12 cellular contexts compared by ENCODE assay signal in the genomic region with DNA sequence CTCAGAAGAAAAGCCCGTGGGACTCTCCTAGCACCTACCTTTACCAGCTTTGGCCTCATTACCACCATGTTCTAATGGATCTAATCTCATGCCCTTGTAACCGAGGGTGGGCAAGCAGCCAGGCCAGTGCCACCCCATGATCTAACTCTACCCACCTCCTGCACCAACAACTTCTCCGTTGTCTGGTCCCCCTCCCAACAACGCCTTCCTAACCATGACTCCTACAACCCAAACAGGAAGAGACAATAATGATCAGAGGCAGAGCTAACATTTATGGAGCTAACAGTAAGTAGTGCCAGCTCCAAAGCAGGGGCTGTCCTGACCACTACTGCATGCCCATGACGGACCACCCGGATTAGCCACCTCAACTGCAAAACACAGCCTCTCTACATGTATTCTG. TPM values are rescaled to one million over a fixed set of nuclear protein-coding genes. Genes with fewer than 3 reads are reported as not detected.
DNase-seq lines count a peak whose midpoint lies in the region; ATAC-seq, FAIRE-seq and TF ChIP-seq lines count a peak whose summit lies in the region.
"Had no signal": no experiment of that assay in that cellular context is flagged by ENCODE, and none has a peak within 500 bp of the region (broad histone marks: within the 10 kb centered on the region; RNA-seq: fewer than 3 reads in every experiment).

No MANE protein-coding gene starts in this region.

- 63% methylated on average over 6 of the region's 6 CpGs for WGBS in A549 (ENCODE audit: missing lambda C conversion rate)

- POLR2A ChIA-PET in A549 (lab: Yijun Ruan, JAX) = no interaction called here
- POLR2A ChIA-PET in activated CD8-positive, alpha-beta T cell treated with anti-CD3 and anti-CD28 coated beads for 36 hours (lab: Charles Lee) = interaction anchor here (1.3 to 4.5 kb wide), 2 partner anchors 11 to 37 kb away, joined by 3 to 28 read pairs; no protein-coding TSS in a partner anchor

- H3K36me3 ChIP-seq in muscle layer of duodenum (ENCODE audit: control insufficient read depth in 1 of 2, insufficient read depth in 2 of 2, low read length in 2 of 2) = no peaks in the 10 kb centered on the region

- H3K27ac ChIP-seq in A549 (peak overlapping the region in 1 of 2 experiments; percentile 32; a peak in 2 of 6 replicates), muscle layer of duodenum (ENCODE audit: low read length) (peak overlapping the region; percentile 97)

- ATAC-seq in A549 (no peak), HG02885 (IDR thresholded peaks at IDR 0.05; ENCODE audit: poor library complexity, unreplicated experiment) (no peak)
- no peak for ATAC-seq in activated CD8-positive, alpha-beta T cell treated with anti-CD3 and anti-CD28 coated beads for 36 hours

- H3K4me3 ChIP-seq in A549 (no peak overlapping the region), GM12865 (ENCODE audit: low read depth, low read length) (peak overlapping the region; percentile 84), muscle layer of duodenum (ENCODE audit: low read depth in 1 of 2, low read length in 2 of 2) (peak overlapping the region; percentile 12)

- H3K27me3 Mint-ChIP-seq in activated CD8-positive, alpha-beta T cell treated with anti-CD3 and anti-CD28 coated beads for 36 hours = no peaks in the 10 kb centered on the region

- H3K36me3 Mint-ChIP-seq in activated CD8-positive, alpha-beta T cell treated with anti-CD3 and anti-CD28 coated beads for 36 hours (ENCODE audit: low read depth) = peaks cover 12% of the 10 kb centered on the region

- peaks cover 43% of the 10 kb centered on the region for H3K4me1 ChIP-seq in A549
- peaks cover 22 to 33% of the 10 kb centered on the region in 2 donors for H3K4me1 ChIP-seq in muscle layer of duodenum (ENCODE audit: control insufficient read depth in 1 of 2, insufficient read depth in 2 of 2, low read length in 2 of 2)

- no peak for FAIRE-seq in A549 (lab: Jason Lieb, UNC)

- TF ChIP-seq CTCF in A549 (IDR thresholded peaks at IDR 0.05) (no peak), GM12865 (IDR thresholded peaks at IDR 0.05; ENCODE audit: insufficient read depth, low read depth, low read length, missing control alignments) (no peak), GM10266 (IDR thresholded peaks at IDR 0.05; ENCODE audit: control insufficient read depth, insufficient read depth, low read depth, missing control alignments) (no peak)
- TF ChIP-seq CTCF in activated CD8-positive, alpha-beta T cell treated with anti-CD3 and anti-CD28 coated beads for 36 hours (IDR thresholded peaks at IDR 0.05) = no peak

- H3K27me3 ChIP-seq in muscle layer of duodenum (ENCODE audit: low read depth, low read length) = no peaks in the 10 kb centered on the region

- intact Hi-C loops in activated CD8-positive, alpha-beta T cell treated with anti-CD3 and anti-CD28 coated beads for 36 hours (cut with micrococcal nuclease) = loop anchor here (2.0 kb wide), 1 partner anchor 21 kb away; no protein-coding TSS in a partner anchor

- peak overlapping the region; percentile 85 for H3K27ac Mint-ChIP-seq in activated CD8-positive, alpha-beta T cell treated with anti-CD3 and anti-CD28 coated beads for 36 hours

- DNase-seq in A549 (ENCODE audit: low read depth in 1 of 2, low spot score in 1 of 2) (no peak), GM12865 (ENCODE audit: low read depth) (no peak), GM10266 (ENCODE audit: extremely low spot score) (no peak), SKM-1 treated with dmso at 0.1 percent for 144 hours (lab: John Stamatoyannopoulos, UW; ENCODE audit: unreplicated experiment) (no peak), amygdala (lab: John Stamatoyannopoulos, UW) (no peak)
- no peak for DNase-seq in activated CD8-positive, alpha-beta T cell treated with anti-CD3 and anti-CD28 coated beads for 36 hours
- DNase-seq: cortex of kidney, H9, NCI-H1694 treated with DMSO at 0.1 percent for 48 hours had no signal

- peak overlapping the region; percentile 84 for H3K4me3 Mint-ChIP-seq in activated CD8-positive, alpha-beta T cell treated with anti-CD3 and anti-CD28 coated beads for 36 hours

- TF ChIP-seq RAD21 in A549 (conservative IDR thresholded peaks at IDR 0.05 in 1 of 2, IDR thresholded peaks at IDR 0.05 in 1 of 2) = no peak

- peak overlapping the region; percentile 96 for H3K4me2 ChIP-seq in A549

- H3K9me3 ChIP-seq in A549 (no peaks in the 10 kb centered on the region), muscle layer of duodenum (ENCODE audit: control insufficient read depth in 1 of 2, low read length in 2 of 2) (no peaks in the 10 kb centered on the region)

- TF ChIP-seq POLR2A in A549 (IDR thresholded peaks at IDR 0.05; ENCODE audit: low read length) = no peak

- no peak for TF ChIP-seq EP300 in A549 (IDR thresholded peaks at IDR 0.05)

- CTCF ChIA-PET in A549 (lab: Yijun Ruan, JAX) = interaction anchor here (1.0 to 1.3 kb wide), 3 partner anchors 35 to 183 kb away, joined by 3 read pairs; a partner anchor contains a TSS
- CTCF ChIA-PET in activated CD8-positive, alpha-beta T cell treated with anti-CD3 and anti-CD28 coated beads for 36 hours (lab: Charles Lee) = interaction anchor here (1.0 to 1.3 kb wide), 2 partner anchors 35 to 37 kb away, joined by 3 read pairs; no protein-coding TSS in a partner anchor

- peaks cover 64% of the 10 kb centered on the region for H3K4me1 Mint-ChIP-seq in activated CD8-positive, alpha-beta T cell treated with anti-CD3 and anti-CD28 coated beads for 36 hours (ENCODE audit: low read depth)

- no peaks in the 10 kb centered on the region for H3K9me3 Mint-ChIP-seq in activated CD8-positive, alpha-beta T cell treated with anti-CD3 and anti-CD28 coated beads for 36 hours
- H3K9me3 Mint-ChIP-seq: CD14-positive monocyte, H9 had no signal

TF ChIP-seq in A549, 52 proteins besides CTCF, POLR2A, EP300 and RAD21 (continues in another document):
- no peak for TF ChIP-seq RFX5 (IDR thresholded peaks at IDR 0.05)
- no peak for TF ChIP-seq NR3C1 (IDR thresholded peaks at IDR 0.05)
- TF ChIP-seq, protein P1, sequence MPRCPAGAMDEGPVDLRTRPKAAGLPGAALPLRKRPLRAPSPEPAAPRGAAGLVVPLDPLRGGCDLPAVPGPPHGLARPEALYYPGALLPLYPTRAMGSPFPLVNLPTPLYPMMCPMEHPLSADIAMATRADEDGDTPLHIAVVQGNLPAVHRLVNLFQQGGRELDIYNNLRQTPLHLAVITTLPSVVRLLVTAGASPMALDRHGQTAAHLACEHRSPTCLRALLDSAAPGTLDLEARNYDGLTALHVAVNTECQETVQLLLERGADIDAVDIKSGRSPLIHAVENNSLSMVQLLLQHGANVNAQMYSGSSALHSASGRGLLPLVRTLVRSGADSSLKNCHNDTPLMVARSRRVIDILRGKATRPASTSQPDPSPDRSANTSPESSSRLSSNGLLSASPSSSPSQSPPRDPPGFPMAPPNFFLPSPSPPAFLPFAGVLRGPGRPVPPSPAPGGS (IDR thresholded peaks at IDR 0.05) = no peak
- TF ChIP-seq, protein P2, sequence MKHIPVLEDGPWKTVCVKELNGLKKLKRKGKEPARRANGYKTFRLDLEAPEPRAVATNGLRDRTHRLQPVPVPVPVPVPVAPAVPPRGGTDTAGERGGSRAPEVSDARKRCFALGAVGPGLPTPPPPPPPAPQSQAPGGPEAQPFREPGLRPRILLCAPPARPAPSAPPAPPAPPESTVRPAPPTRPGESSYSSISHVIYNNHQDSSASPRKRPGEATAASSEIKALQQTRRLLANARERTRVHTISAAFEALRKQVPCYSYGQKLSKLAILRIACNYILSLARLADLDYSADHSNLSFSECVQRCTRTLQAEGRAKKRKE (CRISPR knock-in tag; IDR thresholded peaks at IDR 0.05; ENCODE audit: low read depth) = no peak
- no peak for TF ChIP-seq HEYL (CRISPR knock-in tag; IDR thresholded peaks at IDR 0.05)
- TF ChIP-seq TFCP2L1 (CRISPR knock-in tag; IDR thresholded peaks at IDR 0.05) = no peak
- TF ChIP-seq CBX8 (IDR thresholded peaks at IDR 0.05) = no peak
- TF ChIP-seq, protein P3, sequence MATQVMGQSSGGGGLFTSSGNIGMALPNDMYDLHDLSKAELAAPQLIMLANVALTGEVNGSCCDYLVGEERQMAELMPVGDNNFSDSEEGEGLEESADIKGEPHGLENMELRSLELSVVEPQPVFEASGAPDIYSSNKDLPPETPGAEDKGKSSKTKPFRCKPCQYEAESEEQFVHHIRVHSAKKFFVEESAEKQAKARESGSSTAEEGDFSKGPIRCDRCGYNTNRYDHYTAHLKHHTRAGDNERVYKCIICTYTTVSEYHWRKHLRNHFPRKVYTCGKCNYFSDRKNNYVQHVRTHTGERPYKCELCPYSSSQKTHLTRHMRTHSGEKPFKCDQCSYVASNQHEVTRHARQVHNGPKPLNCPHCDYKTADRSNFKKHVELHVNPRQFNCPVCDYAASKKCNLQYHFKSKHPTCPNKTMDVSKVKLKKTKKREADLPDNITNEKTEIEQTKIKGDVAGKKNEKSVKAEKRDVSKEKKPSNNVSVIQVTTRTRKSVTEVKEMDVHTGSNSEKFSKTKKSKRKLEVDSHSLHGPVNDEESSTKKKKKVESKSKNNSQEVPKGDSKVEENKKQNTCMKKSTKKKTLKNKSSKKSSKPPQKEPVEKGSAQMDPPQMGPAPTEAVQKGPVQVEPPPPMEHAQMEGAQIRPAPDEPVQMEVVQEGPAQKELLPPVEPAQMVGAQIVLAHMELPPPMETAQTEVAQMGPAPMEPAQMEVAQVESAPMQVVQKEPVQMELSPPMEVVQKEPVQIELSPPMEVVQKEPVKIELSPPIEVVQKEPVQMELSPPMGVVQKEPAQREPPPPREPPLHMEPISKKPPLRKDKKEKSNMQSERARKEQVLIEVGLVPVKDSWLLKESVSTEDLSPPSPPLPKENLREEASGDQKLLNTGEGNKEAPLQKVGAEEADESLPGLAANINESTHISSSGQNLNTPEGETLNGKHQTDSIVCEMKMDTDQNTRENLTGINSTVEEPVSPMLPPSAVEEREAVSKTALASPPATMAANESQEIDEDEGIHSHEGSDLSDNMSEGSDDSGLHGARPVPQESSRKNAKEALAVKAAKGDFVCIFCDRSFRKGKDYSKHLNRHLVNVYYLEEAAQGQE (IDR thresholded peaks at IDR 0.05) = no peak
- no peak for TF ChIP-seq ZFP36 (IDR thresholded peaks at IDR 0.05; ENCODE audit: borderline replicate concordance, partially characterized antibody)
- TF ChIP-seq ZSCAN20 (CRISPR knock-in tag; IDR thresholded peaks at IDR 0.05) = no peak
- TF ChIP-seq, protein P4, sequence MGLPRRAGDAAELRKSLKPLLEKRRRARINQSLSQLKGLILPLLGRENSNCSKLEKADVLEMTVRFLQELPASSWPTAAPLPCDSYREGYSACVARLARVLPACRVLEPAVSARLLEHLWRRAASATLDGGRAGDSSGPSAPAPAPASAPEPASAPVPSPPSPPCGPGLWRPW (IDR thresholded peaks at IDR 0.05) = no peak
- TF ChIP-seq MAFK (IDR thresholded peaks at IDR 0.05; ENCODE audit: partially characterized antibody) = no peak
- no peak for TF ChIP-seq SMC3 (IDR thresholded peaks at IDR 0.05)

RNA-seq across cellular contexts. Expression of a gene that starts 3.5 kb away (rescaled TPM):
- 20.3 and 21.2 TPM in 2 replicates for polyA plus RNA-seq in A549 (2011; rRNA removed)
- polyA plus RNA-seq in A549 (2012; cell fraction: cytosol; rRNA removed) = 5.5 and 6.8 TPM in 2 replicates
- polyA plus RNA-seq in A549 (2012; cell fraction: nucleus; rRNA removed) = 1.4 and 4.0 TPM in 2 replicates
- 16.8 to 19.6 TPM (median 19.1 TPM) in 3 replicates for polyA plus RNA-seq in A549 (2017; fragmentation: RNase III; extraction: RNeasy Plus Mini Kit Qiagen cat#74134 plus additional on column Dnase treatment)
- 4.7 and 5.4 TPM in 2 replicates for polyA minus RNA-seq in A549 (2011; rRNA and poly(A)+ RNA removed)
- 10 to 100 TPM; 35.7 to 40.1 TPM for total RNA-seq in activated CD8-positive, alpha-beta T cell treated with anti-CD3 and anti-CD28 coated beads for 36 hours
